ENCODE assay signal across 26 cellular contexts in genomic region chr14:71416392-71416791, GRCh38.
DNase-seq lines count a peak whose midpoint lies in the region; FAIRE-seq and TF ChIP-seq lines count a peak whose summit lies in the region.
"Had no signal": no experiment of that assay in that cellular context is flagged by ENCODE, and none has a peak within 500 bp of the region (broad histone marks: within the 10 kb centered on the region; RNA-seq: fewer than 3 reads in every experiment).

No MANE protein-coding gene starts in this region.

- H3K36me3 ChIP-seq in astrocyte (ENCODE audit: insufficient read depth, low read length) (no peaks in the 10 kb centered on the region), Peyer's patch (no peaks in the 10 kb centered on the region), trophoblast cell (ENCODE audit: control insufficient read depth in 1 of 2, insufficient read depth in 2 of 2, low read length in 2 of 2) (peaks cover 0 to 3% of the 10 kb centered on the region in 2 experiments)
- H3K36me3 ChIP-seq: BE2C, heart left ventricle had no signal

- H3K9me3 ChIP-seq in astrocyte (ENCODE audit: insufficient read depth, low read depth, low read length) (no peaks in the 10 kb centered on the region), Peyer's patch (no peaks in the 10 kb centered on the region), trophoblast cell (ENCODE audit: insufficient read depth, low read depth, low read length) (no peaks in the 10 kb centered on the region)
- H3K9me3 ChIP-seq: heart left ventricle had no signal

- no peak for TF ChIP-seq CTCF in astrocyte (IDR thresholded peaks at IDR 0.05; ENCODE audit: insufficient read depth, low read depth, low read length)
- TF ChIP-seq CTCF in Peyer's patch (IDR thresholded peaks at IDR 0.05) = no peak

- peaks cover 3% of the 10 kb centered on the region for H3K4me1 Mint-ChIP-seq in astrocyte (ENCODE audit: low read depth, unreplicated experiment)

- H3K79me2 ChIP-seq in astrocyte (ENCODE audit: insufficient read depth, low read length) (peaks cover 35% of the 10 kb centered on the region), trophoblast cell (ENCODE audit: control insufficient read depth, insufficient read depth, low read length, poor library complexity) (no peaks in the 10 kb centered on the region)

- FAIRE-seq in HTR-8/SVneo (lab: Jason Lieb, UNC) (peak; percentile 88), astrocyte (lab: Jason Lieb, UNC) (no peak)
- FAIRE-seq: endothelial cell of umbilical vein, GM12891, GM19239 had no signal

- H3K4me2 ChIP-seq in astrocyte (ENCODE audit: low read length) (no peak overlapping the region), trophoblast cell (ENCODE audit: low read length) (no peak overlapping the region)

- no peak overlapping the region for H4K8ac ChIP-seq in trophoblast cell (ENCODE audit: low read depth, low read length)

- no peak overlapping the region for H3K4me3 Mint-ChIP-seq in astrocyte (ENCODE audit: unreplicated experiment)
- H3K4me3 Mint-ChIP-seq: activated naive CD4-positive, alpha-beta T cell treated with anti-CD3 and anti-CD28 coated beads, Interleukin-2, amount 50 U/mL, for 24 hours; central memory CD8-positive, alpha-beta T cell; IgD-negative memory B cell; naive B cell; type B pancreatic cell had no signal

- no peak overlapping the region for H2BK5ac ChIP-seq in trophoblast cell (ENCODE audit: low read depth, low read length, poor library complexity)

- no peaks in the 10 kb centered on the region for H3K36me3 Mint-ChIP-seq in astrocyte (ENCODE audit: low read depth, unreplicated experiment)

- no peak overlapping the region for H4K91ac ChIP-seq in trophoblast cell (ENCODE audit: low read depth, low read length)

- no peak for TF ChIP-seq POLR2A in Peyer's patch (IDR thresholded peaks at IDR 0.05)

- no peak overlapping the region for H2BK12ac ChIP-seq in trophoblast cell (ENCODE audit: low read length)

- H2BK120ac ChIP-seq in trophoblast cell (ENCODE audit: insufficient read depth, low read length, poor library complexity) = no peak overlapping the region

- H3K4me3 ChIP-seq in astrocyte (ENCODE audit: insufficient read depth, low read depth, low read length) (no peak overlapping the region), Peyer's patch (no peak overlapping the region), trophoblast cell (ENCODE audit: low read depth, low read length) (no peak overlapping the region)
- H3K4me3 ChIP-seq: heart left ventricle had no signal

- H3K4me1 ChIP-seq in astrocyte (ENCODE audit: insufficient read depth, low read length) (peaks cover 9% of the 10 kb centered on the region), Peyer's patch (no peaks in the 10 kb centered on the region), trophoblast cell (ENCODE audit: control insufficient read depth in 1 of 2, insufficient read depth in 2 of 2, low read length in 2 of 2) (no peaks in the 10 kb centered on the region)

- no peak overlapping the region for H3K18ac ChIP-seq in trophoblast cell (ENCODE audit: low read length)

- no peak overlapping the region for H3K27ac Mint-ChIP-seq in astrocyte (ENCODE audit: unreplicated experiment)
- H3K27ac Mint-ChIP-seq: activated naive CD4-positive, alpha-beta T cell treated with anti-CD3 and anti-CD28 coated beads, Interleukin-2, amount 50 U/mL, for 24 hours; type B pancreatic cell had no signal

- H2AK5ac ChIP-seq in trophoblast cell (ENCODE audit: low read length) = no peak overlapping the region

- DNase-seq in Daoy (ENCODE audit: low read depth) (peak; percentile 39), HTR-8/SVneo (ENCODE audit: insufficient read length, low spot score) (no peak), astrocyte (ENCODE audit: low read depth) (peak; percentile 18), iris pigment epithelial cell (ENCODE audit: low read depth) (peak; percentile 63), dedifferentiated amniotic fluid mesenchymal stem cell (ENCODE audit: extremely low spot score) (no peak), GM03348 (ENCODE audit: low spot score) (no peak), Peyer's patch (no peak), trophoblast cell (no peak)
- DNase-seq: activated CD8-positive, alpha-beta memory T cell treated with anti-CD3 and anti-CD28 coated beads, Interleukin-2, amount 50 U/mL, for 4 hours; anterior cingulate cortex; BE2C; DMS79; heart left ventricle; MM.1S; naive B cell; NCI-H1436 treated with DMSO at 0.1 percent for 48 hours; NCI-H69; nucleus accumbens; RPMI8226 had no signal

- no peaks in the 10 kb centered on the region for H3K79me1 ChIP-seq in trophoblast cell (ENCODE audit: low read length)

- H3K27me3 Mint-ChIP-seq in astrocyte (ENCODE audit: low read depth, unreplicated experiment) = no peaks in the 10 kb centered on the region
- H3K27me3 Mint-ChIP-seq: activated naive CD4-positive, alpha-beta T cell treated with anti-CD3 and anti-CD28 coated beads, Interleukin-2, amount 50 U/mL, for 24 hours; central memory CD8-positive, alpha-beta T cell; IgD-negative memory B cell; naive B cell; type B pancreatic cell had no signal

- WGBS in trophoblast cell (ENCODE audit: extremely low coverage, insufficient coverage, insufficient read length) = no CpG with 5 or more reads among the region's 3 CpGs

- H3K27me3 ChIP-seq in astrocyte (ENCODE audit: insufficient read depth, low read length) = no peaks in the 10 kb centered on the region
- no peaks in the 10 kb centered on the region for H3K27me3 ChIP-seq in Peyer's patch
- H3K27me3 ChIP-seq in trophoblast cell (ENCODE audit: insufficient read depth, low read length) = no peaks in the 10 kb centered on the region
- H3K27me3 ChIP-seq: BE2C, heart left ventricle had no signal

- H4K12ac ChIP-seq in trophoblast cell (ENCODE audit: low read depth, low read length) = no peak overlapping the region

- peaks cover 3% of the 10 kb centered on the region for H4K20me1 ChIP-seq in astrocyte (ENCODE audit: insufficient read depth, low read length)

- peaks cover 2% of the 10 kb centered on the region for H3K9me3 Mint-ChIP-seq in astrocyte (ENCODE audit: unreplicated experiment)
- H3K9me3 Mint-ChIP-seq: activated naive CD4-positive, alpha-beta T cell treated with anti-CD3 and anti-CD28 coated beads, Interleukin-2, amount 50 U/mL, for 24 hours; central memory CD8-positive, alpha-beta T cell; IgD-negative memory B cell; naive B cell had no signal

- H3K9ac ChIP-seq in astrocyte (ENCODE audit: low read length) (no peak overlapping the region), trophoblast cell (ENCODE audit: low read length) (no peak overlapping the region)

- H3K27ac ChIP-seq in astrocyte (ENCODE audit: low read depth, low read length) (no peak overlapping the region), Peyer's patch (no peak overlapping the region), trophoblast cell (ENCODE audit: low read depth, low read length) (no peak overlapping the region)
- H3K27ac ChIP-seq: heart left ventricle had no signal

- H2AFZ ChIP-seq in astrocyte (ENCODE audit: low read depth, low read length) (no peak overlapping the region), trophoblast cell (ENCODE audit: insufficient read depth, low read length, poor library complexity) (no peak overlapping the region)

- H3K23ac ChIP-seq in trophoblast cell (ENCODE audit: low read length) = no peak overlapping the region

- H3K4ac ChIP-seq in trophoblast cell (ENCODE audit: low read depth, low read length) = no peak overlapping the region

- H3K14ac ChIP-seq in trophoblast cell (ENCODE audit: low read length) = no peak overlapping the region

Comparison
In these comparisons a context has a peak if more than half of its experiments do, and no peak if none do; other contexts are left out.
1. DNase-seq: peak in Daoy (single experiment), astrocyte (single experiment) and iris pigment epithelial cell (single experiment); none in HTR-8/SVneo (single experiment), dedifferentiated amniotic fluid mesenchymal stem cell (single experiment), GM03348 (single experiment), Peyer's patch (0 of 3) and trophoblast cell (0 of 2).